1 cellular context compared by ENCODE assay signal in the genomic region with DNA sequence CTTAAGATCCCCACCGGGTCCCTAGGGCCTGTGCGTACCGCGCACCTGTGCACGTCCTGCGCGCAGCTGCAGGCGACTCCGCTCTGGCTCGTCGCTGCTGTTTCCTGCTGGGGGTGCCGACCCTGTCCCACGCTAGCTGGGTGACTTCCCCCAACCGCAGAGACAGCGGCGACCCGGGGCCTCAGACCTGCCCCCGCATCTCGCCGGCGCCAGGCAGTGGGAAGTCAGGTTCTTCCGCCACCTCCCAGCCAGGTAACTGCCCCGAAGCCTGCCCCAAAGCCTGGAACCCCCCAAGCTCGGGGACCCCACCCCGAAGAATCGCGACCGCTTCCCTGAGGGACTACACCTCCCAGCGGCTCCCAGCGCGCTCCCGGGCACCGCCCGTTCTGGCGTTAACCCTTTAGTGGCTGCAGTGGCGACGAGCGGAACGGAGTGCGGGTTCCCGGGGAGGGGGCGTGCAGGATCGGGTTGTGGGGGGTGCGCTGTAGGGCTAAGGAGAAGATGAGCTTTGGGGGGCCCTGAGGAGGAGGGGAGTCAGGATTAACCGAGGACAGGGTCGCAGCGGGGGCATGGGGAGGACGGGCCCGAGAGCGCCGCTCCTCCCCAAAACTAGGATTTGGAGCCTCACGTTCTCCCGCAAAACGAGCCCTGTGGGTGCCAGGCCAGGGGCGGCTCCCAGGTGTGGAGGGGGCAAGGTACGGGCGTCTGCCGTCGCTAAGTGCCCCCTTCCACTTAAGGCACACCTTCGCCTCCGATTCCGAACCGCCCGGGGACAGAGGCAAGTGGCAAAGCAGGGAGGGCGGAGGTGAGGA.
A peak's percentile ranks its signal among the peaks of the same experiment; 100 is the strongest.
TF ChIP-seq lines count a peak whose summit lies in the region.

No MANE protein-coding gene starts in this region.

TF ChIP-seq in WTC11, 78 proteins besides CTCF, POLR2A, EP300 and RAD21 (continued from another document):
- TF ChIP-seq, protein P1, sequence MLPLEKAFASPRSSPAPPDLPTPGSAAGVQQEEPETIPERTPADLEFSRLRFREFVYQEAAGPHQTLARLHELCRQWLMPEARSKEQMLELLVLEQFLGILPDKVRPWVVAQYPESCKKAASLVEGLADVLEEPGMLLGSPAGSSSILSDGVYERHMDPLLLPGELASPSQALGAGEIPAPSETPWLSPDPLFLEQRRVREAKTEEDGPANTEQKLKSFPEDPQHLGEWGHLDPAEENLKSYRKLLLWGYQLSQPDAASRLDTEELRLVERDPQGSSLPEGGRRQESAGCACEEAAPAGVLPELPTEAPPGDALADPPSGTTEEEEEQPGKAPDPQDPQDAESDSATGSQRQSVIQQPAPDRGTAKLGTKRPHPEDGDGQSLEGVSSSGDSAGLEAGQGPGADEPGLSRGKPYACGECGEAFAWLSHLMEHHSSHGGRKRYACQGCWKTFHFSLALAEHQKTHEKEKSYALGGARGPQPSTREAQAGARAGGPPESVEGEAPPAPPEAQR (CRISPR knock-in tag; IDR thresholded peaks at IDR 0.05): no peak
- TF ChIP-seq, protein P2, sequence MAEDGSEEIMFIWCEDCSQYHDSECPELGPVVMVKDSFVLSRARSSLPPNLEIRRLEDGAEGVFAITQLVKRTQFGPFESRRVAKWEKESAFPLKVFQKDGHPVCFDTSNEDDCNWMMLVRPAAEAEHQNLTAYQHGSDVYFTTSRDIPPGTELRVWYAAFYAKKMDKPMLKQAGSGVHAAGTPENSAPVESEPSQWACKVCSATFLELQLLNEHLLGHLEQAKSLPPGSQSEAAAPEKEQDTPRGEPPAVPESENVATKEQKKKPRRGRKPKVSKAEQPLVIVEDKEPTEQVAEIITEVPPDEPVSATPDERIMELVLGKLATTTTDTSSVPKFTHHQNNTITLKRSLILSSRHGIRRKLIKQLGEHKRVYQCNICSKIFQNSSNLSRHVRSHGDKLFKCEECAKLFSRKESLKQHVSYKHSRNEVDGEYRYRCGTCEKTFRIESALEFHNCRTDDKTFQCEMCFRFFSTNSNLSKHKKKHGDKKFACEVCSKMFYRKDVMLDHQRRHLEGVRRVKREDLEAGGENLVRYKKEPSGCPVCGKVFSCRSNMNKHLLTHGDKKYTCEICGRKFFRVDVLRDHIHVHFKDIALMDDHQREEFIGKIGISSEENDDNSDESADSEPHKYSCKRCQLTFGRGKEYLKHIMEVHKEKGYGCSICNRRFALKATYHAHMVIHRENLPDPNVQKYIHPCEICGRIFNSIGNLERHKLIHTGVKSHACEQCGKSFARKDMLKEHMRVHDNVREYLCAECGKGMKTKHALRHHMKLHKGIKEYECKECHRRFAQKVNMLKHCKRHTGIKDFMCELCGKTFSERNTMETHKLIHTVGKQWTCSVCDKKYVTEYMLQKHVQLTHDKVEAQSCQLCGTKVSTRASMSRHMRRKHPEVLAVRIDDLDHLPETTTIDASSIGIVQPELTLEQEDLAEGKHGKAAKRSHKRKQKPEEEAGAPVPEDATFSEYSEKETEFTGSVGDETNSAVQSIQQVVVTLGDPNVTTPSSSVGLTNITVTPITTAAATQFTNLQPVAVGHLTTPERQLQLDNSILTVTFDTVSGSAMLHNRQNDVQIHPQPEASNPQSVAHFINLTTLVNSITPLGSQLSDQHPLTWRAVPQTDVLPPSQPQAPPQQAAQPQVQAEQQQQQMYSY (CRISPR knock-in tag; IDR thresholded peaks at IDR 0.05): peak; percentile 45; the same call in 1 of the 2 replicates
- peak; percentile 97 for TF ChIP-seq SP1 (CRISPR knock-in tag; conservative IDR thresholded peaks at IDR 0.05)
- peak; percentile 79 for TF ChIP-seq ZNF263 (CRISPR knock-in tag; IDR thresholded peaks at IDR 0.05; ENCODE audit: low read depth)
- TF ChIP-seq, protein P3, sequence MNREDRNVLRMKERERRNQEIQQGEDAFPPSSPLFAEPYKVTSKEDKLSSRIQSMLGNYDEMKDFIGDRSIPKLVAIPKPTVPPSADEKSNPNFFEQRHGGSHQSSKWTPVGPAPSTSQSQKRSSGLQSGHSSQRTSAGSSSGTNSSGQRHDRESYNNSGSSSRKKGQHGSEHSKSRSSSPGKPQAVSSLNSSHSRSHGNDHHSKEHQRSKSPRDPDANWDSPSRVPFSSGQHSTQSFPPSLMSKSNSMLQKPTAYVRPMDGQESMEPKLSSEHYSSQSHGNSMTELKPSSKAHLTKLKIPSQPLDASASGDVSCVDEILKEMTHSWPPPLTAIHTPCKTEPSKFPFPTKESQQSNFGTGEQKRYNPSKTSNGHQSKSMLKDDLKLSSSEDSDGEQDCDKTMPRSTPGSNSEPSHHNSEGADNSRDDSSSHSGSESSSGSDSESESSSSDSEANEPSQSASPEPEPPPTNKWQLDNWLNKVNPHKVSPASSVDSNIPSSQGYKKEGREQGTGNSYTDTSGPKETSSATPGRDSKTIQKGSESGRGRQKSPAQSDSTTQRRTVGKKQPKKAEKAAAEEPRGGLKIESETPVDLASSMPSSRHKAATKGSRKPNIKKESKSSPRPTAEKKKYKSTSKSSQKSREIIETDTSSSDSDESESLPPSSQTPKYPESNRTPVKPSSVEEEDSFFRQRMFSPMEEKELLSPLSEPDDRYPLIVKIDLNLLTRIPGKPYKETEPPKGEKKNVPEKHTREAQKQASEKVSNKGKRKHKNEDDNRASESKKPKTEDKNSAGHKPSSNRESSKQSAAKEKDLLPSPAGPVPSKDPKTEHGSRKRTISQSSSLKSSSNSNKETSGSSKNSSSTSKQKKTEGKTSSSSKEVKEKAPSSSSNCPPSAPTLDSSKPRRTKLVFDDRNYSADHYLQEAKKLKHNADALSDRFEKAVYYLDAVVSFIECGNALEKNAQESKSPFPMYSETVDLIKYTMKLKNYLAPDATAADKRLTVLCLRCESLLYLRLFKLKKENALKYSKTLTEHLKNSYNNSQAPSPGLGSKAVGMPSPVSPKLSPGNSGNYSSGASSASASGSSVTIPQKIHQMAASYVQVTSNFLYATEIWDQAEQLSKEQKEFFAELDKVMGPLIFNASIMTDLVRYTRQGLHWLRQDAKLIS (CRISPR knock-in tag; IDR thresholded peaks at IDR 0.05; ENCODE audit: borderline replicate concordance): no peak
- no peak for TF ChIP-seq ZNF671 (CRISPR knock-in tag; IDR thresholded peaks at IDR 0.05)
- TF ChIP-seq ZNF317 (CRISPR knock-in tag; IDR thresholded peaks at IDR 0.05; ENCODE audit: borderline replicate concordance, low read depth): peak; percentile 49; the same call in 1 of the 2 replicates
- TF ChIP-seq TEAD1 (CRISPR knock-in tag; IDR thresholded peaks at IDR 0.05): peak; percentile 51; the same call in 1 of the 2 replicates
